In genomic region chr2:29902356-29902755, GRCh38 we compare ENCODE assay signal across 28 cellular contexts. TPM values are rescaled to one million over a fixed set of nuclear protein-coding genes. Genes with fewer than 3 reads are reported as not detected.
"Had no signal": no experiment of that assay in that cellular context is flagged by ENCODE, and none has a peak within 500 bp of the region (broad histone marks: within the 10 kb centered on the region; RNA-seq: fewer than 3 reads in every experiment).

No MANE protein-coding gene starts in this region.

- H3K36me3 ChIP-seq: cardiac muscle cell, lower lobe of right lung, right lobe of liver, stomach, suprapubic skin, tibial nerve, uterus had no signal

- H3K4me3 Mint-ChIP-seq: activated CD4-positive, alpha-beta T cell treated with anti-CD3 and anti-CD28 coated beads, Interleukin-2, amount 10 ng/mL, durations not matched to agents 7 days and 5 days; activated CD8-positive, alpha-beta memory T cell treated with anti-CD3 and anti-CD28 coated beads, Interleukin-2, amount 10 ng/mL, durations not matched to agents 7 days and 5 days; activated CD8-positive, alpha-beta T cell treated with anti-CD3 and anti-CD28 coated beads for 36 hours; activated naive CD4-positive, alpha-beta T cell treated with anti-CD3 and anti-CD28 coated beads, Interleukin-2, amount 10 ng/mL, durations not matched to agents 7 days and 5 days; activated naive CD8-positive, alpha-beta T cell treated with anti-CD3 and anti-CD28 coated beads, Interleukin-2, amount 50 U/mL, for 24 hours; dendritic cell treated with granulocyte-macrophage colony-stimulating factor and Interleukin-4, amounts not matched to agents 40 ng/mL and 50 ng/mL, for 4 days; naive B cell; neural crest cell; stimulated activated effector memory CD8-positive, alpha-beta T cell treated with anti-CD3 and anti-CD28 coated beads, Interleukin-12 subunit alpha, Interleukin-12 subunit beta, amount 100 ng/mL, for 72 hours had no signal

- H3K4me1 ChIP-seq: body of pancreas, foreskin keratinocyte, lower lobe of right lung, right lobe of liver, stomach, suprapubic skin, tibial nerve, uterus had no signal

- H3K9me3 ChIP-seq: body of pancreas, lower lobe of right lung, right lobe of liver, stomach, suprapubic skin, tibial nerve, uterus had no signal

- H3K9me3 Mint-ChIP-seq: activated CD4-positive, alpha-beta T cell treated with anti-CD3 and anti-CD28 coated beads, Interleukin-2, amount 10 ng/mL, durations not matched to agents 7 days and 5 days; activated CD8-positive, alpha-beta T cell treated with anti-CD3 and anti-CD28 coated beads for 36 hours; activated naive CD4-positive, alpha-beta T cell treated with anti-CD3 and anti-CD28 coated beads, Interleukin-2, amount 10 ng/mL, durations not matched to agents 7 days and 5 days; activated naive CD8-positive, alpha-beta T cell treated with anti-CD3 and anti-CD28 coated beads, Interleukin-2, amount 50 U/mL, for 24 hours; dendritic cell treated with granulocyte-macrophage colony-stimulating factor and Interleukin-4, amounts not matched to agents 40 ng/mL and 50 ng/mL, for 4 days; neural crest cell; stimulated activated effector memory CD8-positive, alpha-beta T cell treated with anti-CD3 and anti-CD28 coated beads, Interleukin-12 subunit alpha, Interleukin-12 subunit beta, amount 100 ng/mL, for 72 hours had no signal

- H3K4me3 ChIP-seq: body of pancreas, cardiac muscle cell, lower lobe of right lung, right lobe of liver, stomach, suprapubic skin, tibial nerve, uterus had no signal

- H3K27ac ChIP-seq: body of pancreas, cardiac muscle cell, foreskin keratinocyte, lower lobe of right lung, right lobe of liver, stomach, suprapubic skin, tibial nerve, uterus had no signal

- H3K27ac Mint-ChIP-seq: activated CD4-positive, alpha-beta T cell treated with anti-CD3 and anti-CD28 coated beads, Interleukin-2, amount 10 ng/mL, durations not matched to agents 7 days and 5 days; activated CD8-positive, alpha-beta memory T cell treated with anti-CD3 and anti-CD28 coated beads, Interleukin-2, amount 10 ng/mL, durations not matched to agents 7 days and 5 days; activated CD8-positive, alpha-beta T cell treated with anti-CD3 and anti-CD28 coated beads for 36 hours; activated naive CD4-positive, alpha-beta T cell treated with anti-CD3 and anti-CD28 coated beads, Interleukin-2, amount 10 ng/mL, durations not matched to agents 7 days and 5 days; activated naive CD8-positive, alpha-beta T cell treated with anti-CD3 and anti-CD28 coated beads, Interleukin-2, amount 50 U/mL, for 24 hours; dendritic cell treated with granulocyte-macrophage colony-stimulating factor and Interleukin-4, amounts not matched to agents 40 ng/mL and 50 ng/mL, for 4 days; naive B cell; stimulated activated effector memory CD8-positive, alpha-beta T cell treated with anti-CD3 and anti-CD28 coated beads, Interleukin-12 subunit alpha, Interleukin-12 subunit beta, amount 100 ng/mL, for 72 hours had no signal

- H3K27me3 ChIP-seq: body of pancreas, right lobe of liver, tibial nerve, uterus had no signal

- H3K4me1 Mint-ChIP-seq: activated CD4-positive, alpha-beta T cell treated with anti-CD3 and anti-CD28 coated beads, Interleukin-2, amount 10 ng/mL, durations not matched to agents 7 days and 5 days; activated CD8-positive, alpha-beta memory T cell treated with anti-CD3 and anti-CD28 coated beads, Interleukin-2, amount 10 ng/mL, durations not matched to agents 7 days and 5 days; activated naive CD4-positive, alpha-beta T cell treated with anti-CD3 and anti-CD28 coated beads, Interleukin-2, amount 10 ng/mL, durations not matched to agents 7 days and 5 days; activated naive CD8-positive, alpha-beta T cell treated with anti-CD3 and anti-CD28 coated beads, Interleukin-2, amount 50 U/mL, for 24 hours; naive B cell; stimulated activated effector memory CD8-positive, alpha-beta T cell treated with anti-CD3 and anti-CD28 coated beads, Interleukin-12 subunit alpha, Interleukin-12 subunit beta, amount 100 ng/mL, for 72 hours had no signal

- ATAC-seq: activated CD4-positive, CD25-positive, alpha-beta regulatory T cell treated with anti-CD3 and anti-CD28 coated beads, Interleukin-2, amount 50 U/mL, for 24 hours; activated CD8-positive, alpha-beta memory T cell treated with anti-CD3 and anti-CD28 coated beads, Interleukin-2, amount 10 ng/mL, durations not matched to agents 7 days and 5 days; activated CD8-positive, alpha-beta T cell treated with anti-CD3 and anti-CD28 coated beads for 36 hours; activated naive CD8-positive, alpha-beta T cell treated with anti-CD3 and anti-CD28 coated beads, Interleukin-2, amount 50 U/mL, for 24 hours; body of pancreas; foreskin keratinocyte; left colon; lower lobe of right lung; right lobe of liver; stimulated activated effector memory CD8-positive, alpha-beta T cell treated with anti-CD3 and anti-CD28 coated beads, Interleukin-12 subunit alpha, Interleukin-12 subunit beta, amount 100 ng/mL, for 72 hours had no signal

- DNase-seq: activated CD4-positive, alpha-beta T cell treated with anti-CD3 and anti-CD28 coated beads, Interleukin-2, amount 10 ng/mL, durations not matched to agents 7 days and 5 days; activated CD8-positive, alpha-beta memory T cell treated with anti-CD3 and anti-CD28 coated beads, Interleukin-2, amount 10 ng/mL, durations not matched to agents 7 days and 5 days; activated CD8-positive, alpha-beta T cell treated with anti-CD3 and anti-CD28 coated beads for 36 hours; activated effector memory CD4-positive, alpha-beta T cell treated with anti-CD3 and anti-CD28 coated beads, Interleukin-2, amount 50 U/mL, for 16 hours; activated naive CD4-positive, alpha-beta T cell treated with anti-CD3 and anti-CD28 coated beads, Interleukin-2, amount 10 ng/mL, durations not matched to agents 7 days and 5 days; activated naive CD8-positive, alpha-beta T cell treated with anti-CD3 and anti-CD28 coated beads, Interleukin-2, amount 50 U/mL, for 24 hours; activated T-cell treated with anti-CD3 and anti-CD28 coated beads for 4 hours; body of pancreas; effector CD4-positive, alpha-beta T cell; foreskin keratinocyte; hippocampal formation; left colon; lower lobe of right lung; naive B cell; posterior cingulate gyrus; right lobe of liver; small intestine; stimulated activated CD4-positive, alpha-beta T cell treated with anti-CD3 and anti-CD28 coated beads, Interleukin-2, amount 100 ng/mL, for 24 hours; stomach; uterus had no signal

- H3K36me3 Mint-ChIP-seq: activated CD8-positive, alpha-beta memory T cell treated with anti-CD3 and anti-CD28 coated beads, Interleukin-2, amount 10 ng/mL, durations not matched to agents 7 days and 5 days; activated naive CD4-positive, alpha-beta T cell treated with anti-CD3 and anti-CD28 coated beads, Interleukin-2, amount 10 ng/mL, durations not matched to agents 7 days and 5 days; naive B cell; stimulated activated effector memory CD8-positive, alpha-beta T cell treated with anti-CD3 and anti-CD28 coated beads, Interleukin-12 subunit alpha, Interleukin-12 subunit beta, amount 100 ng/mL, for 72 hours had no signal

RNA-seq across cellular contexts. Expression of gene ALK, which starts 19.0 kb away (rescaled TPM):
- total RNA-seq: activated CD4-positive, alpha-beta T cell treated with anti-CD3 and anti-CD28 coated beads, Interleukin-2, amount 10 ng/mL, durations not matched to agents 7 days and 5 days; activated CD8-positive, alpha-beta memory T cell treated with anti-CD3 and anti-CD28 coated beads, Interleukin-2, amount 10 ng/mL, durations not matched to agents 7 days and 5 days; activated CD8-positive, alpha-beta T cell treated with anti-CD3 and anti-CD28 coated beads for 36 hours; foreskin keratinocyte; T-helper 2 cell treated with Interferon-gamma antibody and Interleukin-4, amounts not matched to agents 100 ng/mL and 5 ng/mL, for 36 hours had no signal
